ENCODE assay signal across 1 cellular context in genomic region chr2:167962436-167963226, GRCh38.
TF ChIP-seq lines count a peak whose summit lies in the region.

No MANE protein-coding gene starts in this region.

TF ChIP-seq in K562, 482 proteins besides CTCF, POLR2A, EP300 and RAD21 (continued from another document and continues in another):
- TF ChIP-seq, protein P1, sequence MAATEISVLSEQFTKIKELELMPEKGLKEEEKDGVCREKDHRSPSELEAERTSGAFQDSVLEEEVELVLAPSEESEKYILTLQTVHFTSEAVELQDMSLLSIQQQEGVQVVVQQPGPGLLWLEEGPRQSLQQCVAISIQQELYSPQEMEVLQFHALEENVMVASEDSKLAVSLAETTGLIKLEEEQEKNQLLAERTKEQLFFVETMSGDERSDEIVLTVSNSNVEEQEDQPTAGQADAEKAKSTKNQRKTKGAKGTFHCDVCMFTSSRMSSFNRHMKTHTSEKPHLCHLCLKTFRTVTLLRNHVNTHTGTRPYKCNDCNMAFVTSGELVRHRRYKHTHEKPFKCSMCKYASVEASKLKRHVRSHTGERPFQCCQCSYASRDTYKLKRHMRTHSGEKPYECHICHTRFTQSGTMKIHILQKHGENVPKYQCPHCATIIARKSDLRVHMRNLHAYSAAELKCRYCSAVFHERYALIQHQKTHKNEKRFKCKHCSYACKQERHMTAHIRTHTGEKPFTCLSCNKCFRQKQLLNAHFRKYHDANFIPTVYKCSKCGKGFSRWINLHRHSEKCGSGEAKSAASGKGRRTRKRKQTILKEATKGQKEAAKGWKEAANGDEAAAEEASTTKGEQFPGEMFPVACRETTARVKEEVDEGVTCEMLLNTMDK (IDR thresholded peaks at IDR 0.05; ENCODE audit: borderline replicate concordance, insufficient read depth, low read depth, low read length, poor library complexity, severe bottlenecking) = no peak
- TF ChIP-seq CAMTA2 (CRISPR knock-in tag; conservative IDR thresholded peaks at IDR 0.05) (no peak), GTF2F1 (IDR thresholded peaks at IDR 0.05; ENCODE audit: low read depth, low read length) (no peak), SIX5 (IDR thresholded peaks at IDR 0.05; ENCODE audit: borderline replicate concordance in 1 of 2, insufficient read depth in 1 of 2, low read depth in 1 of 2, low read length in 2 of 2) (no peak), BRD4 (IDR thresholded peaks at IDR 0.05) (0 out of 2 replicates have a peak, but pooled peaks have one; percentile 44), ZNF57 (CRISPR knock-in tag; IDR thresholded peaks at IDR 0.05) (no peak), SMC3 (conservative IDR thresholded peaks at IDR 0.05; ENCODE audit: insufficient read depth, low read depth, low read length) (no peak), NFXL1 (CRISPR knock-in tag; IDR thresholded peaks at IDR 0.05) (no peak), ZC3H8 (IDR thresholded peaks at IDR 0.05) (no peak), CCNT2 (IDR thresholded peaks at IDR 0.05; ENCODE audit: borderline replicate concordance, extremely low read depth, insufficient read length, low read depth, low read length) (no peak), ZNF699 (CRISPR knock-in tag; IDR thresholded peaks at IDR 0.05; ENCODE audit: insufficient replicate concordance) (no peak), ZNF140 (CRISPR knock-in tag; IDR thresholded peaks at IDR 0.05) (no peak), MCM3 (IDR thresholded peaks at IDR 0.05) (no peak), MAFG (tag; conservative IDR thresholded peaks at IDR 0.05) (peak; percentile 29; the same call in 1 of the 2 replicates), PHTF2 (CRISPR knock-in tag; IDR thresholded peaks at IDR 0.05) (no peak), PHF8 (IDR thresholded peaks at IDR 0.05; ENCODE audit: borderline replicate concordance, low read length) (no peak), SFPQ (IDR thresholded peaks at IDR 0.05; ENCODE audit: low read depth, low read length) (no peak), ERF (CRISPR knock-in tag; IDR thresholded peaks at IDR 0.05) (0 out of 2 replicates have a peak, but pooled peaks have one; percentile 70), KLF10 (CRISPR knock-in tag; IDR thresholded peaks at IDR 0.05) (no peak), ZNF282 (CRISPR knock-in tag; IDR thresholded peaks at IDR 0.05) (no peak), KAT8 (IDR thresholded peaks at IDR 0.05; ENCODE audit: low read depth) (no peak), GMEB1 (CRISPR knock-in tag; IDR thresholded peaks at IDR 0.05) (no peak), NR1H2 (CRISPR knock-in tag; IDR thresholded peaks at IDR 0.05) (no peak), PHB (CRISPR knock-in tag; IDR thresholded peaks at IDR 0.05) (no peak), IRF2 (CRISPR knock-in tag; IDR thresholded peaks at IDR 0.05) (no peak), RHOXF2B (CRISPR knock-in tag; conservative IDR thresholded peaks at IDR 0.05) (no peak), FOXA3 (CRISPR knock-in tag; conservative IDR thresholded peaks at IDR 0.05 in 1 of 2, IDR thresholded peaks at IDR 0.05 in 1 of 2) (no peak), TCF7 (IDR thresholded peaks at IDR 0.05; ENCODE audit: borderline replicate concordance) (no peak), CHD4 (IDR thresholded peaks at IDR 0.05; ENCODE audit: insufficient read depth, insufficient replicate concordance, low read depth, low read length, poor library complexity, severe bottlenecking) (no peak), CBFA2T3 (IDR thresholded peaks at IDR 0.05) (no peak), ZNF407 (IDR thresholded peaks at IDR 0.05; ENCODE audit: low read depth) (no peak), ZNF239 (CRISPR knock-in tag; IDR thresholded peaks at IDR 0.05) (no peak), ZNF76 (CRISPR knock-in tag; IDR thresholded peaks at IDR 0.05; ENCODE audit: borderline replicate concordance) (peak; percentile 16; the same call in 1 of the 2 replicates), TAF7 (tag; IDR thresholded peaks at IDR 0.05) (no peak), SOX6 (IDR thresholded peaks at IDR 0.05) (no peak), ZNF431 (CRISPR knock-in tag; IDR thresholded peaks at IDR 0.05) (no peak), GABPB1 (CRISPR knock-in tag; IDR thresholded peaks at IDR 0.05) (no peak), TAL1 (IDR thresholded peaks at IDR 0.05) (no peak), TRIM24 (IDR thresholded peaks at IDR 0.05) (no peak), FOXK1 (CRISPR knock-in tag; IDR thresholded peaks at IDR 0.05; ENCODE audit: borderline replicate concordance) (no peak), NR4A1 (CRISPR knock-in tag; IDR thresholded peaks at IDR 0.05) (peak; percentile 66; the same call in 1 of the 2 replicates), NR4A1 (tag; IDR thresholded peaks at IDR 0.05) (no peak), PTBP1 (IDR thresholded peaks at IDR 0.05; ENCODE audit: low read depth, low read length) (no peak), E2F3 (CRISPR knock-in tag; IDR thresholded peaks at IDR 0.05) (0 out of 2 replicates have a peak, but pooled peaks have one; percentile 38), ZNF197 (CRISPR knock-in tag; IDR thresholded peaks at IDR 0.05; ENCODE audit: low read depth) (peak; percentile 59; the same call in 1 of the 2 replicates), SMARCE1 (IDR thresholded peaks at IDR 0.05) (no peak), MLX (CRISPR knock-in tag; conservative IDR thresholded peaks at IDR 0.05) (no peak), ARHGAP35 (IDR thresholded peaks at IDR 0.05; ENCODE audit: partially characterized antibody) (no peak)
- TF ChIP-seq, protein P2, sequence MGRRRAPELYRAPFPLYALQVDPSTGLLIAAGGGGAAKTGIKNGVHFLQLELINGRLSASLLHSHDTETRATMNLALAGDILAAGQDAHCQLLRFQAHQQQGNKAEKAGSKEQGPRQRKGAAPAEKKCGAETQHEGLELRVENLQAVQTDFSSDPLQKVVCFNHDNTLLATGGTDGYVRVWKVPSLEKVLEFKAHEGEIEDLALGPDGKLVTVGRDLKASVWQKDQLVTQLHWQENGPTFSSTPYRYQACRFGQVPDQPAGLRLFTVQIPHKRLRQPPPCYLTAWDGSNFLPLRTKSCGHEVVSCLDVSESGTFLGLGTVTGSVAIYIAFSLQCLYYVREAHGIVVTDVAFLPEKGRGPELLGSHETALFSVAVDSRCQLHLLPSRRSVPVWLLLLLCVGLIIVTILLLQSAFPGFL (CRISPR knock-in tag; IDR thresholded peaks at IDR 0.05) = 0 out of 2 replicates have a peak, but pooled peaks have one; percentile 47
- TF ChIP-seq, protein P3, sequence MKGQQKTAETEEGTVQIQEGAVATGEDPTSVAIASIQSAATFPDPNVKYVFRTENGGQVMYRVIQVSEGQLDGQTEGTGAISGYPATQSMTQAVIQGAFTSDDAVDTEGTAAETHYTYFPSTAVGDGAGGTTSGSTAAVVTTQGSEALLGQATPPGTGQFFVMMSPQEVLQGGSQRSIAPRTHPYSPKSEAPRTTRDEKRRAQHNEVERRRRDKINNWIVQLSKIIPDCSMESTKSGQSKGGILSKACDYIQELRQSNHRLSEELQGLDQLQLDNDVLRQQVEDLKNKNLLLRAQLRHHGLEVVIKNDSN (CRISPR knock-in tag; IDR thresholded peaks at IDR 0.05) = 0 out of 2 replicates have a peak, but pooled peaks have one; percentile 12
- TF ChIP-seq, protein P4, sequence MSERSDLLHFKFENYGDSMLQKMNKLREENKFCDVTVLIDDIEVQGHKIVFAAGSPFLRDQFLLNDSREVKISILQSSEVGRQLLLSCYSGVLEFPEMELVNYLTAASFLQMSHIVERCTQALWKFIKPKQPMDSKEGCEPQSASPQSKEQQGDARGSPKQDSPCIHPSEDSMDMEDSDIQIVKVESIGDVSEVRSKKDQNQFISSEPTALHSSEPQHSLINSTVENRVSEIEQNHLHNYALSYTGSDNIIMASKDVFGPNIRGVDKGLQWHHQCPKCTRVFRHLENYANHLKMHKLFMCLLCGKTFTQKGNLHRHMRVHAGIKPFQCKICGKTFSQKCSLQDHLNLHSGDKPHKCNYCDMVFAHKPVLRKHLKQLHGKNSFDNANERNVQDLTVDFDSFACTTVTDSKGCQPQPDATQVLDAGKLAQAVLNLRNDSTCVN (CRISPR knock-in tag; IDR thresholded peaks at IDR 0.05) = no peak
- TF ChIP-seq, protein P5, sequence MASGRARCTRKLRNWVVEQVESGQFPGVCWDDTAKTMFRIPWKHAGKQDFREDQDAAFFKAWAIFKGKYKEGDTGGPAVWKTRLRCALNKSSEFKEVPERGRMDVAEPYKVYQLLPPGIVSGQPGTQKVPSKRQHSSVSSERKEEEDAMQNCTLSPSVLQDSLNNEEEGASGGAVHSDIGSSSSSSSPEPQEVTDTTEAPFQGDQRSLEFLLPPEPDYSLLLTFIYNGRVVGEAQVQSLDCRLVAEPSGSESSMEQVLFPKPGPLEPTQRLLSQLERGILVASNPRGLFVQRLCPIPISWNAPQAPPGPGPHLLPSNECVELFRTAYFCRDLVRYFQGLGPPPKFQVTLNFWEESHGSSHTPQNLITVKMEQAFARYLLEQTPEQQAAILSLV (tag; IDR thresholded peaks at IDR 0.05) = 0 out of 2 replicates have a peak, but pooled peaks have one; percentile 37
